ENCODE assay signal across 22 cellular contexts in genomic region chr19:6833166-6833790, GRCh38. TPM values are rescaled to one million over a fixed set of nuclear protein-coding genes. Genes with fewer than 3 reads are reported as not detected.
DNase-seq lines count a peak whose midpoint lies in the region; ATAC-seq and TF ChIP-seq lines count a peak whose summit lies in the region.
"Had no signal": no experiment of that assay in that cellular context is flagged by ENCODE, and none has a peak within 500 bp of the region (broad histone marks: within the 10 kb centered on the region; RNA-seq: fewer than 3 reads in every experiment).

No MANE protein-coding gene starts in this region.

- H3K27me3 ChIP-seq in naive thymus-derived CD4-positive, alpha-beta T cell (ENCODE audit: control insufficient read depth in 2 of 2, insufficient read depth in 2 of 2, low read length in 2 of 2): no peaks in the 10 kb centered on the region
- H3K27me3 ChIP-seq: BE2C had no signal

- H3K4me3 Mint-ChIP-seq in natural killer cell: no peak overlapping the region
- H3K4me3 Mint-ChIP-seq in natural killer cell treated with Interleukin-12 subunit alpha and Interleukin-12 subunit beta and Interleukin-15 and Interleukin-18, amount 100 ng/mL, for 72 hours: no peak overlapping the region
- H3K4me3 Mint-ChIP-seq in naive thymus-derived CD4-positive, alpha-beta T cell: no peak overlapping the region
- H3K4me3 Mint-ChIP-seq in activated CD8-positive, alpha-beta T cell treated with anti-CD3 and anti-CD28 coated beads, Interleukin-2, amount 10 ng/mL, durations not matched to agents 7 days and 5 days: no peak overlapping the region

- CTCF ChIA-PET in naive thymus-derived CD4-positive, alpha-beta T cell (lab: Charles Lee): no interaction called here
- CTCF ChIA-PET in activated CD8-positive, alpha-beta T cell treated with anti-CD3 and anti-CD28 coated beads, Interleukin-2, amount 10 ng/mL, durations not matched to agents 7 days and 5 days (lab: Charles Lee): no interaction called here

- intact Hi-C loops in natural killer cell (cut with micrococcal nuclease) (no loop called here), left cardiac atrium (cut with DNase I) (no loop called here)
- intact Hi-C loops in naive thymus-derived CD4-positive, alpha-beta T cell (cut with micrococcal nuclease): no loop called here

- POLR2A ChIA-PET in naive thymus-derived CD4-positive, alpha-beta T cell (lab: Charles Lee): interaction anchor here (0.6 to 0.9 kb wide), 2 partner anchors 25 to 69 kb away, joined by 4 to 6 read pairs; no protein-coding TSS in a partner anchor
- POLR2A ChIA-PET in activated CD8-positive, alpha-beta T cell treated with anti-CD3 and anti-CD28 coated beads, Interleukin-2, amount 10 ng/mL, durations not matched to agents 7 days and 5 days (lab: Charles Lee): no interaction called here

- ATAC-seq in natural killer cell (no peak), GM18858 (IDR thresholded peaks at IDR 0.05; ENCODE audit: unreplicated experiment) (no peak), left cardiac atrium (no peak)
- no peak for ATAC-seq in natural killer cell treated with Interleukin-12 subunit alpha and Interleukin-12 subunit beta and Interleukin-15 and Interleukin-18, amount 100 ng/mL, for 72 hours
- no peak for ATAC-seq in naive thymus-derived CD4-positive, alpha-beta T cell
- ATAC-seq in activated CD8-positive, alpha-beta T cell treated with anti-CD3 and anti-CD28 coated beads, Interleukin-2, amount 10 ng/mL, durations not matched to agents 7 days and 5 days: no peak
- ATAC-seq: GM12878, HCT116, K562, Panc1 had no signal

- no peak overlapping the region for H3K4me3 ChIP-seq in naive thymus-derived CD4-positive, alpha-beta T cell (ENCODE audit: low read length)
- H3K4me3 ChIP-seq: GM12878, K562 had no signal

- H3K27ac Mint-ChIP-seq in natural killer cell: peak overlapping the region; percentile 1 to 75
- peak overlapping the region in 1 of 2 donors; percentile 80 for H3K27ac Mint-ChIP-seq in natural killer cell treated with Interleukin-12 subunit alpha and Interleukin-12 subunit beta and Interleukin-15 and Interleukin-18, amount 100 ng/mL, for 72 hours
- H3K27ac Mint-ChIP-seq in naive thymus-derived CD4-positive, alpha-beta T cell: peak overlapping the region in 8 of 9 donors; percentile 16 to 82 (median 52)
- no peak overlapping the region for H3K27ac Mint-ChIP-seq in activated CD8-positive, alpha-beta T cell treated with anti-CD3 and anti-CD28 coated beads, Interleukin-2, amount 10 ng/mL, durations not matched to agents 7 days and 5 days

- H3K9me3 Mint-ChIP-seq in natural killer cell: no peaks in the 10 kb centered on the region
- no peaks in the 10 kb centered on the region for H3K9me3 Mint-ChIP-seq in natural killer cell treated with Interleukin-12 subunit alpha and Interleukin-12 subunit beta and Interleukin-15 and Interleukin-18, amount 100 ng/mL, for 72 hours
- peaks cover 0 to 2% (median 0%) of the 10 kb centered on the region in 11 donors for H3K9me3 Mint-ChIP-seq in naive thymus-derived CD4-positive, alpha-beta T cell
- H3K9me3 Mint-ChIP-seq in activated CD8-positive, alpha-beta T cell treated with anti-CD3 and anti-CD28 coated beads, Interleukin-2, amount 10 ng/mL, durations not matched to agents 7 days and 5 days (ENCODE audit: insufficient read depth): peaks cover 2% of the 10 kb centered on the region

- no peaks in the 10 kb centered on the region for H3K9me3 ChIP-seq in naive thymus-derived CD4-positive, alpha-beta T cell (ENCODE audit: control insufficient read depth in 2 of 3, low read length in 3 of 3)
- H3K9me3 ChIP-seq: BE2C had no signal

- no peaks in the 10 kb centered on the region for H3K4me1 ChIP-seq in naive thymus-derived CD4-positive, alpha-beta T cell (ENCODE audit: control insufficient read depth in 2 of 2, insufficient read depth in 2 of 2, low read length in 2 of 2)
- H3K4me1 ChIP-seq: BE2C had no signal

- peaks cover 15 to 88% (median 42%) of the 10 kb centered on the region in 3 experiments for H3K36me3 ChIP-seq in naive thymus-derived CD4-positive, alpha-beta T cell (ENCODE audit: control insufficient read depth in 2 of 3, insufficient read depth in 3 of 3, low read length in 3 of 3)
- H3K36me3 ChIP-seq: BE2C had no signal

- peaks cover 21% of the 10 kb centered on the region for H3K36me3 Mint-ChIP-seq in natural killer cell
- H3K36me3 Mint-ChIP-seq in natural killer cell treated with Interleukin-12 subunit alpha and Interleukin-12 subunit beta and Interleukin-15 and Interleukin-18, amount 100 ng/mL, for 72 hours: peaks cover 37% of the 10 kb centered on the region
- H3K36me3 Mint-ChIP-seq in naive thymus-derived CD4-positive, alpha-beta T cell: peaks cover 21 to 67% (median 38%) of the 10 kb centered on the region in 5 donors
- peaks cover 71% of the 10 kb centered on the region for H3K36me3 Mint-ChIP-seq in activated CD8-positive, alpha-beta T cell treated with anti-CD3 and anti-CD28 coated beads, Interleukin-2, amount 10 ng/mL, durations not matched to agents 7 days and 5 days (ENCODE audit: low read depth)

- H3K27ac ChIP-seq in naive thymus-derived CD4-positive, alpha-beta T cell (ENCODE audit: low read depth, low read length): no peak overlapping the region

- H3K27me3 Mint-ChIP-seq in natural killer cell (ENCODE audit: low read depth in 2 of 2): no peaks in the 10 kb centered on the region
- no peaks in the 10 kb centered on the region for H3K27me3 Mint-ChIP-seq in natural killer cell treated with Interleukin-12 subunit alpha and Interleukin-12 subunit beta and Interleukin-15 and Interleukin-18, amount 100 ng/mL, for 72 hours
- no peaks in the 10 kb centered on the region for H3K27me3 Mint-ChIP-seq in naive thymus-derived CD4-positive, alpha-beta T cell
- H3K27me3 Mint-ChIP-seq in activated CD8-positive, alpha-beta T cell treated with anti-CD3 and anti-CD28 coated beads, Interleukin-2, amount 10 ng/mL, durations not matched to agents 7 days and 5 days (ENCODE audit: low read depth): no peaks in the 10 kb centered on the region
- H3K27me3 Mint-ChIP-seq: CD4-positive, alpha-beta memory T cell had no signal

- H3K4me1 Mint-ChIP-seq in natural killer cell: peaks cover 0 to 23% of the 10 kb centered on the region in 2 donors
- H3K4me1 Mint-ChIP-seq in natural killer cell treated with Interleukin-12 subunit alpha and Interleukin-12 subunit beta and Interleukin-15 and Interleukin-18, amount 100 ng/mL, for 72 hours (ENCODE audit: low read depth in 2 of 2): peaks cover 13 to 34% of the 10 kb centered on the region in 2 donors
- H3K4me1 Mint-ChIP-seq in naive thymus-derived CD4-positive, alpha-beta T cell: peaks cover 23 to 33% (median 27%) of the 10 kb centered on the region in 7 donors
- H3K4me1 Mint-ChIP-seq in activated CD8-positive, alpha-beta T cell treated with anti-CD3 and anti-CD28 coated beads, Interleukin-2, amount 10 ng/mL, durations not matched to agents 7 days and 5 days (ENCODE audit: low read depth): peaks cover 24% of the 10 kb centered on the region

- peak; percentile 5 for DNase-seq in activated T-cell treated with anti-CD3 and anti-CD28 coated beads, Interleukin-2, amount 50 U/mL, for 1 hour
- DNase-seq in activated T-cell treated with anti-CD3 and anti-CD28 coated beads, Interleukin-2, amount 50 U/mL, for 48 hours: no peak
- DNase-seq in natural killer cell (no peak), left cardiac atrium (no peak)
- DNase-seq in natural killer cell treated with Interleukin-12 subunit alpha and Interleukin-12 subunit beta and Interleukin-15 and Interleukin-18, amount 100 ng/mL, for 72 hours (ENCODE audit: low spot score): no peak
- no peak for DNase-seq in naive thymus-derived CD4-positive, alpha-beta T cell
- DNase-seq in activated CD8-positive, alpha-beta T cell treated with anti-CD3 and anti-CD28 coated beads, Interleukin-2, amount 10 ng/mL, durations not matched to agents 7 days and 5 days: no peak
- DNase-seq: 8988T; BE2C; CD4-positive, alpha-beta memory T cell; EL; GOT3; NCI-H1092 treated with DMSO at 0.1 percent for 48 hours; NCI-H146; NCI-H2029 treated with DMSO at 0.1 percent for 48 hours; NCI-H446 treated with DMSO at 0.1 percent for 48 hours; NCI-H69 had no signal

- TF ChIP-seq CTCF in natural killer cell (IDR thresholded peaks at IDR 0.05): no peak

RNA-seq across cellular contexts. Expression of gene ADGRE1, which starts 54.1 kb away (rescaled TPM):
- total RNA-seq in natural killer cell (10 to 100 TPM in 2 of 3 donors, 1 to 10 TPM in 1; 2.6 to 13.7 (median 13.0) TPM), left cardiac atrium (under 1 TPM; 0.21 to 0.31 TPM)
- 1 to 10 TPM in 1 of 2 donors, under 1 TPM in 1; 1.00 to 2.0 TPM for total RNA-seq in natural killer cell treated with Interleukin-12 subunit alpha and Interleukin-12 subunit beta and Interleukin-15 and Interleukin-18, amount 100 ng/mL, for 72 hours
- total RNA-seq in naive thymus-derived CD4-positive, alpha-beta T cell: 10 to 100 TPM in 2 of 5 experiments, 1 to 10 TPM in 3; 7.1 to 31.7 (median 9.1) TPM
- 10 to 100 TPM in 1 of 2 donors, 1 to 10 TPM in 1; 4.2 to 14.3 TPM for polyA plus RNA-seq in naive thymus-derived CD4-positive, alpha-beta T cell
- under 1 TPM; 0.47 to 0.50 TPM for total RNA-seq in activated CD8-positive, alpha-beta T cell treated with anti-CD3 and anti-CD28 coated beads, Interleukin-2, amount 10 ng/mL, durations not matched to agents 7 days and 5 days
